1 cellular context compared by ENCODE assay signal in the genomic region with DNA sequence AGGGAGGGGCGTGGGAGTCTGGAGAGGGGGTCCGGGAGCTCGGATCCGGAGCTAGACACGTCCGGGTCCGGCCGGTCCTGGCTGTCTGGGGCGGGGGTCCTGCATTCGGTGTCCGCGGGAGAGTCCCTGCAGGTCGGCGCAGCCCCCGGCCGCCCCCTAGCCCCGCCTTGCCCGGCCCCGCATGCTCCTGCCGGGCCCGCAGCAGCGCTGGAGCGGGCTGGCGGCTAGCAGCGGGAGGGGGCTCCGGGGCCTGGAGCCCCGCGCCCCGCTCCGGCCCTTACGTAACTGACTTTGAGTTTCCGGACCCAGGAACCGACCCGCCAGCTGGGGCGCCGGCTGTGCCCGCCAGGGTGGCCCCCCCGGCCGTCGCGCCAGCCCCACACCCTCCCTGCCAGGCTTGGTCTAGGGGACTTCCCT.
A peak's percentile ranks its signal among the peaks of the same experiment; 100 is the strongest.
TF ChIP-seq lines count a peak whose summit lies in the region.

No MANE protein-coding gene starts in this region.

TF ChIP-seq in K562, 482 proteins besides CTCF, POLR2A, EP300 and RAD21 (continued from another document and continues in another):
- TF ChIP-seq, protein P1, sequence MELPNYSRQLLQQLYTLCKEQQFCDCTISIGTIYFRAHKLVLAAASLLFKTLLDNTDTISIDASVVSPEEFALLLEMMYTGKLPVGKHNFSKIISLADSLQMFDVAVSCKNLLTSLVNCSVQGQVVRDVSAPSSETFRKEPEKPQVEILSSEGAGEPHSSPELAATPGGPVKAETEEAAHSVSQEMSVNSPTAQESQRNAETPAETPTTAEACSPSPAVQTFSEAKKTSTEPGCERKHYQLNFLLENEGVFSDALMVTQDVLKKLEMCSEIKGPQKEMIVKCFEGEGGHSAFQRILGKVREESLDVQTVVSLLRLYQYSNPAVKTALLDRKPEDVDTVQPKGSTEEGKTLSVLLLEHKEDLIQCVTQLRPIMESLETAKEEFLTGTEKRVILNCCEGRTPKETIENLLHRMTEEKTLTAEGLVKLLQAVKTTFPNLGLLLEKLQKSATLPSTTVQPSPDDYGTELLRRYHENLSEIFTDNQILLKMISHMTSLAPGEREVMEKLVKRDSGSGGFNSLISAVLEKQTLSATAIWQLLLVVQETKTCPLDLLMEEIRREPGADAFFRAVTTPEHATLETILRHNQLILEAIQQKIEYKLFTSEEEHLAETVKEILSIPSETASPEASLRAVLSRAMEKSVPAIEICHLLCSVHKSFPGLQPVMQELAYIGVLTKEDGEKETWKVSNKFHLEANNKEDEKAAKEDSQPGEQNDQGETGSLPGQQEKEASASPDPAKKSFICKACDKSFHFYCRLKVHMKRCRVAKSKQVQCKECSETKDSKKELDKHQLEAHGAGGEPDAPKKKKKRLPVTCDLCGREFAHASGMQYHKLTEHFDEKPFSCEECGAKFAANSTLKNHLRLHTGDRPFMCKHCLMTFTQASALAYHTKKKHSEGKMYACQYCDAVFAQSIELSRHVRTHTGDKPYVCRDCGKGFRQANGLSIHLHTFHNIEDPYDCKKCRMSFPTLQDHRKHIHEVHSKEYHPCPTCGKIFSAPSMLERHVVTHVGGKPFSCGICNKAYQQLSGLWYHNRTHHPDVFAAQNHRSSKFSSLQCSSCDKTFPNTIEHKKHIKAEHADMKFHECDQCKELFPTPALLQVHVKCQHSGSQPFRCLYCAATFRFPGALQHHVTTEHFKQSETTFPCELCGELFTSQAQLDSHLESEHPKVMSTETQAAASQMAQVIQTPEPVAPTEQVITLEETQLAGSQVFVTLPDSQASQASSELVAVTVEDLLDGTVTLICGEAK (IDR thresholded peaks at IDR 0.05) = no peak
- TF ChIP-seq, protein P1 (CRISPR knock-in tag; IDR thresholded peaks at IDR 0.05) = 0 out of 2 replicates have a peak, but pooled peaks have one; percentile 22
- TF ChIP-seq CBFA2T2 (conservative IDR thresholded peaks at IDR 0.05) = no peak
- TF ChIP-seq ZNF77 (CRISPR knock-in tag; IDR thresholded peaks at IDR 0.05) = no peak
- no peak for TF ChIP-seq TAF1 (IDR thresholded peaks at IDR 0.05; ENCODE audit: control insufficient read depth, extremely low read depth, insufficient read depth, low read length, severe bottlenecking)
- TF ChIP-seq, protein P2, sequence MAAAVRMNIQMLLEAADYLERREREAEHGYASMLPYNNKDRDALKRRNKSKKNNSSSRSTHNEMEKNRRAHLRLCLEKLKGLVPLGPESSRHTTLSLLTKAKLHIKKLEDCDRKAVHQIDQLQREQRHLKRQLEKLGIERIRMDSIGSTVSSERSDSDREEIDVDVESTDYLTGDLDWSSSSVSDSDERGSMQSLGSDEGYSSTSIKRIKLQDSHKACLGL (CRISPR knock-in tag; IDR thresholded peaks at IDR 0.05; ENCODE audit: borderline replicate concordance, poor library complexity, severe bottlenecking) = no peak
- no peak for TF ChIP-seq THRAP3 (IDR thresholded peaks at IDR 0.05; ENCODE audit: borderline replicate concordance)
- no peak for TF ChIP-seq ZNF586 (CRISPR knock-in tag; conservative IDR thresholded peaks at IDR 0.05)
- TF ChIP-seq, protein P3, sequence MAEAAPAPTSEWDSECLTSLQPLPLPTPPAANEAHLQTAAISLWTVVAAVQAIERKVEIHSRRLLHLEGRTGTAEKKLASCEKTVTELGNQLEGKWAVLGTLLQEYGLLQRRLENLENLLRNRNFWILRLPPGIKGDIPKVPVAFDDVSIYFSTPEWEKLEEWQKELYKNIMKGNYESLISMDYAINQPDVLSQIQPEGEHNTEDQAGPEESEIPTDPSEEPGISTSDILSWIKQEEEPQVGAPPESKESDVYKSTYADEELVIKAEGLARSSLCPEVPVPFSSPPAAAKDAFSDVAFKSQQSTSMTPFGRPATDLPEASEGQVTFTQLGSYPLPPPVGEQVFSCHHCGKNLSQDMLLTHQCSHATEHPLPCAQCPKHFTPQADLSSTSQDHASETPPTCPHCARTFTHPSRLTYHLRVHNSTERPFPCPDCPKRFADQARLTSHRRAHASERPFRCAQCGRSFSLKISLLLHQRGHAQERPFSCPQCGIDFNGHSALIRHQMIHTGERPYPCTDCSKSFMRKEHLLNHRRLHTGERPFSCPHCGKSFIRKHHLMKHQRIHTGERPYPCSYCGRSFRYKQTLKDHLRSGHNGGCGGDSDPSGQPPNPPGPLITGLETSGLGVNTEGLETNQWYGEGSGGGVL (CRISPR knock-in tag; IDR thresholded peaks at IDR 0.05) = no peak
- no peak for TF ChIP-seq NUFIP1 (IDR thresholded peaks at IDR 0.05; ENCODE audit: partially characterized antibody)
- TF ChIP-seq ZNF316 (IDR thresholded peaks at IDR 0.05) = no peak
- TF ChIP-seq ZNF253 (CRISPR knock-in tag; conservative IDR thresholded peaks at IDR 0.05) = no peak
- no peak for TF ChIP-seq HMG20A (CRISPR knock-in tag; conservative IDR thresholded peaks at IDR 0.05)
- no peak for TF ChIP-seq ZNF263 (CRISPR knock-in tag; IDR thresholded peaks at IDR 0.05; ENCODE audit: borderline replicate concordance)
- TF ChIP-seq, protein P4, sequence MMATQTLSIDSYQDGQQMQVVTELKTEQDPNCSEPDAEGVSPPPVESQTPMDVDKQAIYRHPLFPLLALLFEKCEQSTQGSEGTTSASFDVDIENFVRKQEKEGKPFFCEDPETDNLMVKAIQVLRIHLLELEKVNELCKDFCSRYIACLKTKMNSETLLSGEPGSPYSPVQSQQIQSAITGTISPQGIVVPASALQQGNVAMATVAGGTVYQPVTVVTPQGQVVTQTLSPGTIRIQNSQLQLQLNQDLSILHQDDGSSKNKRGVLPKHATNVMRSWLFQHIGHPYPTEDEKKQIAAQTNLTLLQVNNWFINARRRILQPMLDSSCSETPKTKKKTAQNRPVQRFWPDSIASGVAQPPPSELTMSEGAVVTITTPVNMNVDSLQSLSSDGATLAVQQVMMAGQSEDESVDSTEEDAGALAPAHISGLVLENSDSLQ (IDR thresholded peaks at IDR 0.05) = no peak
- TF ChIP-seq GTF2A2 (tag; IDR thresholded peaks at IDR 0.05) = no peak
- TF ChIP-seq, protein P5, sequence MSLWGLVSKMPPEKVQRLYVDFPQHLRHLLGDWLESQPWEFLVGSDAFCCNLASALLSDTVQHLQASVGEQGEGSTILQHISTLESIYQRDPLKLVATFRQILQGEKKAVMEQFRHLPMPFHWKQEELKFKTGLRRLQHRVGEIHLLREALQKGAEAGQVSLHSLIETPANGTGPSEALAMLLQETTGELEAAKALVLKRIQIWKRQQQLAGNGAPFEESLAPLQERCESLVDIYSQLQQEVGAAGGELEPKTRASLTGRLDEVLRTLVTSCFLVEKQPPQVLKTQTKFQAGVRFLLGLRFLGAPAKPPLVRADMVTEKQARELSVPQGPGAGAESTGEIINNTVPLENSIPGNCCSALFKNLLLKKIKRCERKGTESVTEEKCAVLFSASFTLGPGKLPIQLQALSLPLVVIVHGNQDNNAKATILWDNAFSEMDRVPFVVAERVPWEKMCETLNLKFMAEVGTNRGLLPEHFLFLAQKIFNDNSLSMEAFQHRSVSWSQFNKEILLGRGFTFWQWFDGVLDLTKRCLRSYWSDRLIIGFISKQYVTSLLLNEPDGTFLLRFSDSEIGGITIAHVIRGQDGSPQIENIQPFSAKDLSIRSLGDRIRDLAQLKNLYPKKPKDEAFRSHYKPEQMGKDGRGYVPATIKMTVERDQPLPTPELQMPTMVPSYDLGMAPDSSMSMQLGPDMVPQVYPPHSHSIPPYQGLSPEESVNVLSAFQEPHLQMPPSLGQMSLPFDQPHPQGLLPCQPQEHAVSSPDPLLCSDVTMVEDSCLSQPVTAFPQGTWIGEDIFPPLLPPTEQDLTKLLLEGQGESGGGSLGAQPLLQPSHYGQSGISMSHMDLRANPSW (CRISPR knock-in tag; IDR thresholded peaks at IDR 0.05) = no peak
- TF ChIP-seq, protein P6, sequence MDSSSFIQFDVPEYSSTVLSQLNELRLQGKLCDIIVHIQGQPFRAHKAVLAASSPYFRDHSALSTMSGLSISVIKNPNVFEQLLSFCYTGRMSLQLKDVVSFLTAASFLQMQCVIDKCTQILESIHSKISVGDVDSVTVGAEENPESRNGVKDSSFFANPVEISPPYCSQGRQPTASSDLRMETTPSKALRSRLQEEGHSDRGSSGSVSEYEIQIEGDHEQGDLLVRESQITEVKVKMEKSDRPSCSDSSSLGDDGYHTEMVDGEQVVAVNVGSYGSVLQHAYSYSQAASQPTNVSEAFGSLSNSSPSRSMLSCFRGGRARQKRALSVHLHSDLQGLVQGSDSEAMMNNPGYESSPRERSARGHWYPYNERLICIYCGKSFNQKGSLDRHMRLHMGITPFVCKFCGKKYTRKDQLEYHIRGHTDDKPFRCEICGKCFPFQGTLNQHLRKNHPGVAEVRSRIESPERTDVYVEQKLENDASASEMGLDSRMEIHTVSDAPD (CRISPR knock-in tag; IDR thresholded peaks at IDR 0.05) = no peak
- TF ChIP-seq, protein P7, sequence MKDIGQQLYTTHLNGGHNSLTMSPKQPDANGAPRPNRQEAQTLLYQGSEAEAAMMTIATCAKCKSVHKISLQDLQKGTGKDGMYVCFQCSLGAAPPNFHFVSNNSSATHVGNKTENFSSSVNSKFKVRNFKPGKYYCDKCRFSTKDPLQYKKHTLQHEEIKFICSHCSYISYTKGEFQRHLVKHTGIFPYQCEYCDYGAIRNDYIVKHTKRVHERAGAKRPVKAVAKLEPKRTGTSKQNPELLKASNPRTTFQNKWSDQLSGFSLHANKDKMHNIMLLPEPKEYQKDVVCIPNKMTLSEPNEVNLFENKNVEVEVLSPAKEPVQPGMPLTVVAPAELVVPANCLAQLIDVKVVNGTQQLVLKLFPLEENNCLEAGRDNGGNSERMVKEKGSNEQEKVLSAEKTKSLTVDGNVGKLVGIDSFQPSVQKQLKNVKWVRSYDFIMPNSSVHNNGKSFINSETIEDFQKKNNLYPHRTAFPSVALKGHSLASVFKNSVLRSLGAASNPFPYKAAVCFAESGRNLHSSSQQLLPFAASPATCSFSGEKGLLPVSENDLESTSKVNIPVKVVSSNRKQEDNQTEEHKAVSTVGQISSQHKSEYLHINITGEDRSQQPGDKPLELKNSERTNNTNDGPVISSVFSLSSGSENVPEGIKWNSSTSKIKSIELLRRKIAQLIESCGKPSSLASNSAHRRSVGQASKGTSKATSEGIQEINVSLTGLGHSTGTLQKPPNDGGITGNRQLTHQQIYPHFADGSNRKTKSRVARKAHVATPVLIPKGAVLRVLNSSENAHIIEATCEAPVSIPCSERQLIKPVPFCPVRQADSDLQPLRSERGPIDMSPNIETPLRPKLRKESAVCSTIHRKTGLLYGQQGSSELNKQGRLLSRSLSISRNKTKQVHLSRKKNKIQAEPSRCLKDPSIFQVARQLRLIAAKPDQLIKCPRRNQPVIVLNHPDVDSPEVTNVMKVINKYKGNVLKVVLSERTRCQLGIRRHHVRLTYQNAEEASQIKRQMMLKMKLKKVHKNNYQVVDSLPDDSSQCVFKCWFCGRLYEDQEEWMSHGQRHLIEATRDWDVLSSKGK (CRISPR knock-in tag; IDR thresholded peaks at IDR 0.05) = no peak
- no peak for TF ChIP-seq CBFA2T3 (IDR thresholded peaks at IDR 0.05)
- no peak for TF ChIP-seq SAFB (IDR thresholded peaks at IDR 0.05; ENCODE audit: borderline replicate concordance, low read depth, low read length)
- no peak for TF ChIP-seq SMARCC2 (IDR thresholded peaks at IDR 0.05; ENCODE audit: low read depth)
- no peak for TF ChIP-seq NCOA2 (IDR thresholded peaks at IDR 0.05; ENCODE audit: partially characterized antibody in 2 of 2)
- no peak for TF ChIP-seq ZNF133 (CRISPR knock-in tag; IDR thresholded peaks at IDR 0.05)
- no peak for TF ChIP-seq ZNF311 (CRISPR knock-in tag; IDR thresholded peaks at IDR 0.05)
- TF ChIP-seq NFE2 (IDR thresholded peaks at IDR 0.05; ENCODE audit: low read depth) = no peak
- TF ChIP-seq ZNF766 (CRISPR knock-in tag; conservative IDR thresholded peaks at IDR 0.05) = 0 out of 2 replicates have a peak, but pooled peaks have one; percentile 45
- no peak for TF ChIP-seq ESRRB (CRISPR knock-in tag; IDR thresholded peaks at IDR 0.05; ENCODE audit: borderline replicate concordance)
- no peak for TF ChIP-seq PTTG1 (tag; IDR thresholded peaks at IDR 0.05; ENCODE audit: low read depth)
- TF ChIP-seq ZNF282 (CRISPR knock-in tag; IDR thresholded peaks at IDR 0.05) = no peak
- TF ChIP-seq RBFOX2 (IDR thresholded peaks at IDR 0.05; ENCODE audit: low read depth, low read length) = peak; percentile 29; the same call in 1 of the 2 replicates
- TF ChIP-seq MXI1 (IDR thresholded peaks at IDR 0.05; ENCODE audit: low read depth, low read length) = no peak
- TF ChIP-seq ZFX (CRISPR knock-in tag; IDR thresholded peaks at IDR 0.05) = peak; percentile 65
- TF ChIP-seq ZC3H4 (CRISPR knock-in tag; IDR thresholded peaks at IDR 0.05; ENCODE audit: borderline replicate concordance) = peak; percentile 12; the same call in 1 of the 2 replicates
- TF ChIP-seq, protein P8, sequence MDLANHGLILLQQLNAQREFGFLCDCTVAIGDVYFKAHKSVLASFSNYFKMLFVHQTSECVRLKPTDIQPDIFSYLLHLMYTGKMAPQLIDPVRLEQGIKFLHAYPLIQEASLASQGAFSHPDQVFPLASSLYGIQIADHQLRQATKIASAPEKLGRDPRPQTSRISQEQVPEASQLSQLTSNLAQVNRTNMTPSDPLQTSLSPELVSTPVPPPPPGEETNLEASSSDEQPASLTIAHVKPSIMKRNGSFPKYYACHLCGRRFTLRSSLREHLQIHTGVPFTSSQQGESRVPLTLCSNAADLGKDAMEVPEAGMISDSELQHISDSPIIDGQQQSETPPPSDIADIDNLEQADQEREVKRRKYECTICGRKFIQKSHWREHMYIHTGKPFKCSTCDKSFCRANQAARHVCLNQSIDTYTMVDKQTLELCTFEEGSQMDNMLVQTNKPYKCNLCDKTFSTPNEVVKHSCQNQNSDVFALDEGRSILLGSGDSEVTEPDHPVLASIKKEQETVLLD (IDR thresholded peaks at IDR 0.05) = no peak
- TF ChIP-seq STAT5B (CRISPR knock-in tag; IDR thresholded peaks at IDR 0.05) = no peak
- no peak for TF ChIP-seq MCM2 (IDR thresholded peaks at IDR 0.05; ENCODE audit: low read depth)
- peak; percentile 74 for TF ChIP-seq RBBP5 (IDR thresholded peaks at IDR 0.05; ENCODE audit: borderline replicate concordance, insufficient read depth, low read length, poor library complexity, severe bottlenecking)
- peak; percentile 79 for TF ChIP-seq CHD1 (IDR thresholded peaks at IDR 0.05; ENCODE audit: low read length)
- TF ChIP-seq L3MBTL2 (IDR thresholded peaks at IDR 0.05) = no peak
